8 cellular contexts compared by ENCODE assay signal in the genomic region with DNA sequence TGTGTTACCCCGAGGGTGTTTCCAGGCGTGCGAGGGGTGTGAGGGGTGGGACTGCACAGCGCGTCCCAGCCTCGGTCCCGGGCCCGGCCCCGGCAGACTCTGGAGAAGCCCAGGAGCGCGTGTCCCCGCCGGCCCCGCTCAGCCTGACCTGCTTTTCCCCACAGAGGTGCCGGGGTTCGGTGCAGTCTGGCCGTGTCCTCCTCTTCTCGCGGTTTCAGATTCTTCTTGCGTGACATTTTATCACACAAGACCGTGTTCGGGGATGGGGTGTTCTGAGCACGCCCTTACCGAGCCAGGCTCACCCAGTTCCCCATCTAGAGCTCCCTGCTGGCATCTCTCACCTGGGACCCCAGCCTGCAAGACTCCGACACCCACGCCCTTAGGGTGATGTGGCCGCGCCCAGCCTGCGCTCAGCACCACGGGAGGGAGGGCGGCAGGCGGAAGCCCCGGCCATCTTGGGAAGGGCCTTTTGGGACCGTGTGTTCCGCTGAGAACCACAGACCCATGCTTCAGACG.
DNase-seq lines count a peak whose midpoint lies in the region; ATAC-seq and TF ChIP-seq lines count a peak whose summit lies in the region.

No MANE protein-coding gene starts in this region.

- no peaks in the 10 kb centered on the region for H3K4me1 ChIP-seq in prostate gland (replicated peaks)
- H3K4me1 ChIP-seq in vagina: no peaks in the 10 kb centered on the region

- H3K27me3 Mint-ChIP-seq in activated naive CD4-positive, alpha-beta T cell treated with anti-CD3 and anti-CD28 coated beads, Interleukin-2, amount 10 ng/mL, durations not matched to agents 7 days and 5 days: no peaks in the 10 kb centered on the region

- 82% methylated on average over 36 of the region's 36 CpGs for WGBS in prostate gland

- H3K36me3 Mint-ChIP-seq in activated naive CD4-positive, alpha-beta T cell treated with anti-CD3 and anti-CD28 coated beads, Interleukin-2, amount 10 ng/mL, durations not matched to agents 7 days and 5 days: no peaks in the 10 kb centered on the region

- no peaks in the 10 kb centered on the region for H3K36me3 ChIP-seq in prostate gland
- H3K36me3 ChIP-seq in vagina: no peaks in the 10 kb centered on the region

- TF ChIP-seq CTCF in prostate gland (IDR thresholded peaks at IDR 0.05) (no peak), vagina (IDR thresholded peaks at IDR 0.05) (no peak)

- no peaks in the 10 kb centered on the region for H3K4me1 Mint-ChIP-seq in activated naive CD4-positive, alpha-beta T cell treated with anti-CD3 and anti-CD28 coated beads, Interleukin-2, amount 10 ng/mL, durations not matched to agents 7 days and 5 days

- no peak overlapping the region for H3K27ac Mint-ChIP-seq in activated naive CD4-positive, alpha-beta T cell treated with anti-CD3 and anti-CD28 coated beads, Interleukin-2, amount 10 ng/mL, durations not matched to agents 7 days and 5 days

- intact Hi-C loops in prostate gland (cut with DNase I): no loop called here
- intact Hi-C loops in vagina (cut with DNase I): no loop called here

- no peak overlapping the region for H3K4me3 Mint-ChIP-seq in activated naive CD4-positive, alpha-beta T cell treated with anti-CD3 and anti-CD28 coated beads, Interleukin-2, amount 10 ng/mL, durations not matched to agents 7 days and 5 days

- H3K9me3 ChIP-seq in prostate gland: no peaks in the 10 kb centered on the region
- H3K9me3 ChIP-seq in vagina: no peaks in the 10 kb centered on the region

- peak in 3 of 4 experiments; percentile 4 to 63 (median 15) for DNase-seq in activated naive CD4-positive, alpha-beta T cell (lab: John Stamatoyannopoulos, UW)
- DNase-seq in activated naive CD4-positive, alpha-beta T cell treated with anti-CD3 and anti-CD28 coated beads, Interleukin-2, amount 10 ng/mL, durations not matched to agents 7 days and 5 days: no peak
- peak; percentile 15 for DNase-seq in effector CD4-positive, alpha-beta T cell
- no peak for DNase-seq in prostate gland (ENCODE audit: low spot score)
- no peak for DNase-seq in vagina (ENCODE audit: extremely low spot score in 2 of 2)
- no peak for DNase-seq in NCI-H1417 treated with DMSO at 0.1 percent for 48 hours (lab: John Stamatoyannopoulos, UW)

- no peaks in the 10 kb centered on the region for H3K9me3 Mint-ChIP-seq in activated naive CD4-positive, alpha-beta T cell treated with anti-CD3 and anti-CD28 coated beads, Interleukin-2, amount 10 ng/mL, durations not matched to agents 7 days and 5 days

- no peak overlapping the region for H3K27ac ChIP-seq in prostate gland
- no peak overlapping the region for H3K27ac ChIP-seq in vagina

- no peak for ATAC-seq in GM18517 (IDR thresholded peaks at IDR 0.05; ENCODE audit: unreplicated experiment)
- no peak for ATAC-seq in GM21576 (IDR thresholded peaks at IDR 0.05; ENCODE audit: unreplicated experiment)

- TF ChIP-seq POLR2A in prostate gland (IDR thresholded peaks at IDR 0.05) (no peak), vagina (IDR thresholded peaks at IDR 0.05) (no peak)

- peaks cover 8% of the 10 kb centered on the region for H3K27me3 ChIP-seq in prostate gland (replicated peaks; ENCODE audit: insufficient read depth)
- no peaks in the 10 kb centered on the region for H3K27me3 ChIP-seq in vagina

- CTCF ChIA-PET in activated naive CD4-positive, alpha-beta T cell treated with anti-CD3 and anti-CD28 coated beads, Interleukin-2, amount 10 ng/mL, durations not matched to agents 7 days and 5 days (lab: Charles Lee): no interaction called here

- peak overlapping the region; percentile 12 to 18 for H3K4me3 ChIP-seq in prostate gland
- H3K4me3 ChIP-seq in vagina: peak overlapping the region; percentile 12 to 29

Comparison
In these comparisons a context has a peak if more than half of its experiments do, and no peak if none do; other contexts are left out.
1. DNase-seq: peak in activated naive CD4-positive, alpha-beta T cell (3 of 4) and effector CD4-positive, alpha-beta T cell (single experiment); none in activated naive CD4-positive, alpha-beta T cell treated with anti-CD3 and anti-CD28 coated beads, Interleukin-2, amount 10 ng/mL, durations not matched to agents 7 days and 5 days (single experiment), prostate gland (single experiment), vagina (0 of 2) and NCI-H1417 treated with DMSO at 0.1 percent for 48 hours (single experiment).